ENCODE assay signal across 32 cellular contexts in the genomic region with DNA sequence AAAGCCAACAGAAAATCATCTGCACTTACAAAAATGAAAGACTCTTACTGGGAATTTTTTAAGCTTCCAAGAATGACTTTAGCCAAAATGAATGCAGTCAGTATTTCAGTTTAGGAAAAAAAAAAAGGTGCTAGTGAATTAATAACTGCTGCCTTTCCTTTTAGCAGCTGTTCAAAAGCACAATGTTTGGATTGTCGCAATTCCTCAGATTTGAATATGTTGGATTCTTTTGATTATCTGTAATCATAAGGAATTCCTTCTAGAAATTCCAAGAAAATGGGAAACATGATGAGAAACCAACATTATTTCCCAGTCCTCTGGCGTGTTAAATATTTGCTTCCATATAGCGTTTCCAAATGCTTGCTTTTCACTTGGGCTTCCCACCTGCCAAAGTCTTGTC.
"Had no signal": no experiment of that assay in that cellular context is flagged by ENCODE, and none has a peak within 500 bp of the region (broad histone marks: within the 10 kb centered on the region; RNA-seq: fewer than 3 reads in every experiment).

No MANE protein-coding gene starts in this region.

- DNase-seq: activated CD4-positive, alpha-beta T cell treated with anti-CD3 and anti-CD28 coated beads for 1 hour; activated CD4-positive, alpha-beta T cell treated with anti-CD3 and anti-CD28 coated beads for 48 hours; activated CD4-positive, alpha-beta T cell treated with anti-CD3 and anti-CD28 coated beads, Interleukin-2, amount 50 U/mL, for 1 hour; activated CD4-positive, alpha-beta T cell treated with anti-CD3 and anti-CD28 coated beads, Interleukin-2, amount 50 U/mL, for 48 hours; activated CD8-positive, alpha-beta memory T cell treated with anti-CD3 and anti-CD28 coated beads for 24 hours; activated CD8-positive, alpha-beta T cell treated with anti-CD3 and anti-CD28 coated beads for 36 hours; activated effector memory CD4-positive, alpha-beta T cell treated with Interleukin-2 at 50 U/mL for 16 hours; activated gamma-delta T cell treated with Interleukin-2 at 50 U/mL for 16 hours; activated naive CD4-positive, alpha-beta T cell treated with Interleukin-2 at 50 U/mL for 16 hours; activated naive CD8-positive, alpha-beta T cell treated with anti-CD3 and anti-CD28 coated beads for 36 hours; activated naive CD8-positive, alpha-beta T cell treated with anti-CD3 and anti-CD28 coated beads, Interleukin-2, amount 50 U/mL, for 24 hours; activated T-cell treated with anti-CD3 and anti-CD28 coated beads, Interleukin-2, amount 50 U/mL, for 4 hours; adrenal gland; amygdala; aorta; body of pancreas; caudate nucleus; cortex of kidney; effector CD8-positive, alpha-beta T cell; esophagus squamous epithelium; foreskin keratinocyte; gastrocnemius medialis; glutamatergic neuron; T-helper 2 cell had no signal

- H3K36me3 ChIP-seq: adrenal gland, esophagus squamous epithelium, gastrocnemius medialis had no signal

- FAIRE-seq: colon, endometrium, endothelial cell of umbilical vein, TTC549 had no signal

- H3K27me3 ChIP-seq: adrenal gland, body of pancreas, esophagus squamous epithelium, foreskin keratinocyte, gastrocnemius medialis had no signal

- ATAC-seq: activated CD8-positive, alpha-beta T cell treated with anti-CD3 and anti-CD28 coated beads for 36 hours; activated naive CD8-positive, alpha-beta T cell treated with anti-CD3 and anti-CD28 coated beads, Interleukin-2, amount 50 U/mL, for 24 hours; activated T-cell treated with anti-CD3 and anti-CD28 coated beads, Interleukin-2, amount 50 U/mL, for 4 hours; activated T-helper 17 cell treated with anti-CD3 and anti-CD28 coated beads, Interleukin-2, amount 50 U/mL, for 72 hours; body of pancreas; foreskin keratinocyte; gastrocnemius medialis; WTC11 had no signal

- H3K4me1 ChIP-seq: adrenal gland, body of pancreas, esophagus squamous epithelium, foreskin keratinocyte, gastrocnemius medialis had no signal

- H3K27ac ChIP-seq: adrenal gland, body of pancreas, epithelial cell of prostate, esophagus squamous epithelium, foreskin keratinocyte, gastrocnemius medialis, VCaP had no signal

- H3K9me3 ChIP-seq: adrenal gland, body of pancreas, esophagus squamous epithelium, gastrocnemius medialis had no signal

- H3K4me3 ChIP-seq: adrenal gland, body of pancreas, esophagus squamous epithelium, gastrocnemius medialis had no signal
